ENCODE assay signal across 8 cellular contexts in genomic region chr3:15629860-15630597, GRCh38. TPM values are rescaled to one million over a fixed set of nuclear protein-coding genes. Genes with fewer than 3 reads are reported as not detected.
DNase-seq lines count a peak whose midpoint lies in the region; ATAC-seq, FAIRE-seq and TF ChIP-seq lines count a peak whose summit lies in the region.

No MANE protein-coding gene starts in this region.

- H3K27ac ChIP-seq in kidney (ENCODE audit: low read depth in 2 of 2, low read length in 2 of 2), result no peak overlapping the region

- H3K9ac ChIP-seq in kidney (ENCODE audit: low read length in 2 of 2), result no peak overlapping the region

- intact Hi-C loops in kidney (cut with DNase I), result loop anchor here (10.0 kb wide), 1 partner anchor 175 kb away; no protein-coding TSS in a partner anchor

- peak; percentile 63 for FAIRE-seq in kidney (lab: Jason Lieb, UNC)

- peak; percentile 20 to 26 for DNase-seq in activated CD8-positive, alpha-beta memory T cell treated with anti-CD3 and anti-CD28 coated beads for 1 hour (ENCODE audit: extremely low read depth in 1 of 2, low read depth in 1 of 2)
- DNase-seq in activated CD8-positive, alpha-beta memory T cell treated with anti-CD3 and anti-CD28 coated beads for 24 hours, result no peak
- DNase-seq in NB4 (ENCODE audit: low read depth) (peak; percentile 83), T-helper 9 cell (peak; percentile 30), cardiac fibroblast (ENCODE audit: low read depth in 2 of 2) (peak; percentile 91 to 94), kidney (no peak)
- DNase-seq in stimulated activated CD4-positive, alpha-beta T cell treated with anti-CD3 and anti-CD28 coated beads, Interleukin-1b, Interleukin-23, amount 100 ng/mL, for 48 hours, result peak; percentile 63

- TF ChIP-seq CTCF in NB4 (IDR thresholded peaks at IDR 0.05; ENCODE audit: low read depth, low read length), result peak; percentile 66
- TF ChIP-seq CTCF in cardiac fibroblast (IDR thresholded peaks at IDR 0.05; ENCODE audit: low read depth, low read length), result peak; percentile 70
- TF ChIP-seq CTCF in kidney (IDR thresholded peaks at IDR 0.05; ENCODE audit: borderline replicate concordance, extremely low read depth, insufficient read depth), result peak; percentile 74

- H3K4me3 ChIP-seq in NB4 (ENCODE audit: low read depth, low read length), result no peak overlapping the region
- H3K4me3 ChIP-seq in cardiac fibroblast (replicated peaks in 1 of 2; ENCODE audit: low read depth in 2 of 2, low read length in 2 of 2), result peak overlapping the region in 1 of 2 donors; percentile 1
- peak overlapping the region; percentile 46 to 57 for H3K4me3 ChIP-seq in kidney (ENCODE audit: low read length in 2 of 2)

- no peak for TF ChIP-seq POLR2A in NB4 (IDR thresholded peaks at IDR 0.05; ENCODE audit: extremely low read depth, insufficient read length)

- H3K9me3 ChIP-seq in kidney (ENCODE audit: control insufficient read depth in 1 of 2, low read length in 2 of 2), result no peaks in the 10 kb centered on the region

- H3K36me3 ChIP-seq in kidney (ENCODE audit: control insufficient read depth in 1 of 2, insufficient read depth in 2 of 2, low read length in 2 of 2), result no peaks in the 10 kb centered on the region

- peak; percentile 94 for ATAC-seq in HG02623 (IDR thresholded peaks at IDR 0.05; ENCODE audit: unreplicated experiment)

- peaks cover 0 to 5% of the 10 kb centered on the region in 2 donors for H3K4me1 ChIP-seq in kidney (ENCODE audit: control insufficient read depth in 1 of 2, insufficient read depth in 1 of 2, low read depth in 1 of 2, low read length in 2 of 2)

RNA-seq across cellular contexts. Expression of gene BTD, which starts 28.5 kb away (rescaled TPM):
- total RNA-seq in kidney, result 22.7 TPM
- polyA plus RNA-seq in kidney (ENCODE audit: insufficient read depth, low read depth, low replicate concordance), result 37.2 TPM

RNA-seq across cellular contexts. Expression of gene HACL1, which starts 28.7 kb away (rescaled TPM):
- total RNA-seq in kidney, result 27.1 TPM
- polyA plus RNA-seq in kidney (ENCODE audit: insufficient read depth, low read depth, low replicate concordance), result 25.3 TPM

Comparison
In these comparisons a context has a peak if more than half of its experiments do, and no peak if none do; other contexts are left out.
1. DNase-seq: peak in activated CD8-positive, alpha-beta memory T cell treated with anti-CD3 and anti-CD28 coated beads for 1 hour (2 of 2), NB4 (single experiment), T-helper 9 cell (single experiment), cardiac fibroblast (2 of 2) and stimulated activated CD4-positive, alpha-beta T cell treated with anti-CD3 and anti-CD28 coated beads, Interleukin-1b, Interleukin-23, amount 100 ng/mL, for 48 hours (single experiment); none in activated CD8-positive, alpha-beta memory T cell treated with anti-CD3 and anti-CD28 coated beads for 24 hours (single experiment) and kidney (single experiment).
2. Peak in every context shown above with its lines, with median percentiles within 50 percentile points of each other: CTCF ChIP-seq.